ENCODE assay signal across 1 cellular context in the genomic region with DNA sequence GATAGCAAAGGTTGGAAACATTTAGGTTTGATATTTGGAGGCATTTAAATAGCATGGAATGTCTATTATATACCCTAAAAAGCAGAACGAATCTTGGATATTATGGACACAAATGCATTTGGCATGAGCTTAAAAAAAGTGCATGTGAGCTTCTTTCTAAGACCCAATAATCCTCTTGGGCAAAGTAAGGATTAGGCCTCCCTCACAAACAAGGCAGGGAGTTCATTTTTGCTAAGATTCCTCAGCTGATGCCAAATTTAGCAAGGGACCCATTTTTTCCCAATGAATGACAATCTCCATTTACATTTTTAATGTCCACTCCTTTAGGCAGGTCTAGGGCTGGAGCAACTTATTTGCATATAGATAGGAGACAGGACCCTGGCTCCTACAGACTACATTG.
TF ChIP-seq lines count a peak whose summit lies in the region.

No MANE protein-coding gene starts in this region.

TF ChIP-seq in GM12878, 131 proteins besides CTCF, POLR2A, EP300 and RAD21 (continued from another document):
- no peak for TF ChIP-seq MYC (IDR thresholded peaks at IDR 0.05; ENCODE audit: insufficient read depth, insufficient read length, insufficient replicate concordance, low read length, severe bottlenecking)
- TF ChIP-seq JUND (IDR thresholded peaks at IDR 0.05; ENCODE audit: low read depth, low read length) = no peak
- TF ChIP-seq BACH1 (IDR thresholded peaks at IDR 0.05; ENCODE audit: borderline replicate concordance) = no peak
- no peak for TF ChIP-seq SMARCA5 (IDR thresholded peaks at IDR 0.05)
- TF ChIP-seq, protein P1, sequence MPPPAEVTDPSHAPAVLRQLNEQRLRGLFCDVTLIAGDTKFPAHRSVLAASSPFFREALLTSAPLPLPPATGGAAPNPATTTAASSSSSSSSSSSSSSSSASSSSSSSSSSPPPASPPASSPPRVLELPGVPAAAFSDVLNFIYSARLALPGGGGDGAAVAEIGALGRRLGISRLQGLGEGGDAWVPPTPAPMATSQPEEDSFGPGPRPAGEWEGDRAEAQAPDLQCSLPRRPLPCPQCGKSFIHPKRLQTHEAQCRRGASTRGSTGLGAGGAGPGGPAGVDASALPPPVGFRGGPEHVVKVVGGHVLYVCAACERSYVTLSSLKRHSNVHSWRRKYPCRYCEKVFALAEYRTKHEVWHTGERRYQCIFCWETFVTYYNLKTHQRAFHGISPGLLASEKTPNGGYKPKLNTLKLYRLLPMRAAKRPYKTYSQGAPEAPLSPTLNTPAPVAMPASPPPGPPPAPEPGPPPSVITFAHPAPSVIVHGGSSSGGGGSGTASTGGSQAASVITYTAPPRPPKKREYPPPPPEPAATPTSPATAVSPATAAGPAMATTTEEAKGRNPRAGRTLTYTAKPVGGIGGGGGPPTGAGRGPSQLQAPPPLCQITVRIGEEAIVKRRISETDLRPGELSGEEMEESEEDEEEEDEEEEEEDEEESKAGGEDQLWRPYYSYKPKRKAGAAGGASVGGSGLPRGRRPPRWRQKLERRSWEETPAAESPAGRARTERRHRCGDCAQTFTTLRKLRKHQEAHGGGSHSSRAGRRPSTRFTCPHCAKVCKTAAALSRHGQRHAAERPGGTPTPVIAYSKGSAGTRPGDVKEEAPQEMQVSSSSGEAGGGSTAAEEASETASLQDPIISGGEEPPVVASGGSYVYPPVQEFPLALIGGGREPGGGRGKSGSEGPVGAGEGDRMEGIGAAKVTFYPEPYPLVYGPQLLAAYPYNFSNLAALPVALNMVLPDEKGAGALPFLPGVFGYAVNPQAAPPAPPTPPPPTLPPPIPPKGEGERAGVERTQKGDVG (CRISPR knock-in tag; IDR thresholded peaks at IDR 0.05) = no peak
- TF ChIP-seq SP1 (IDR thresholded peaks at IDR 0.05; ENCODE audit: low read depth, low read length) = no peak
- TF ChIP-seq, protein P2, sequence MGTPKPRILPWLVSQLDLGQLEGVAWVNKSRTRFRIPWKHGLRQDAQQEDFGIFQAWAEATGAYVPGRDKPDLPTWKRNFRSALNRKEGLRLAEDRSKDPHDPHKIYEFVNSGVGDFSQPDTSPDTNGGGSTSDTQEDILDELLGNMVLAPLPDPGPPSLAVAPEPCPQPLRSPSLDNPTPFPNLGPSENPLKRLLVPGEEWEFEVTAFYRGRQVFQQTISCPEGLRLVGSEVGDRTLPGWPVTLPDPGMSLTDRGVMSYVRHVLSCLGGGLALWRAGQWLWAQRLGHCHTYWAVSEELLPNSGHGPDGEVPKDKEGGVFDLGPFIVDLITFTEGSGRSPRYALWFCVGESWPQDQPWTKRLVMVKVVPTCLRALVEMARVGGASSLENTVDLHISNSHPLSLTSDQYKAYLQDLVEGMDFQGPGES (IDR thresholded peaks at IDR 0.05) = no peak
TF ChIP-seq in GM12878: peak in this region for 0.
